ENCODE assay signal across 32 cellular contexts in genomic region chr11:68449951-68450350, GRCh38.
"Had no signal": no experiment of that assay in that cellular context is flagged by ENCODE, and none has a peak within 500 bp of the region (broad histone marks: within the 10 kb centered on the region; RNA-seq: fewer than 3 reads in every experiment).

No MANE protein-coding gene starts in this region.

- H3K4me3 Mint-ChIP-seq: activated CD4-positive, alpha-beta T cell treated with anti-CD3 and anti-CD28 coated beads for 36 hours; activated naive CD4-positive, alpha-beta T cell treated with anti-CD3 and anti-CD28 coated beads for 36 hours; activated naive CD8-positive, alpha-beta T cell treated with anti-CD3 and anti-CD28 coated beads for 36 hours; activated T-helper 1 cell treated with anti-CD3 and anti-CD28 coated beads, Interleukin-12 subunit alpha, Interleukin-12 subunit beta, Interleukin-2, Interleukin-4 antibody, amounts not matched to agents 30 ng/mL and 10 ng/mL and 1 ng/mL, durations not matched to agents 14 hours and 24 hours and 36 hours; brain; naive thymus-derived CD8-positive, alpha-beta T cell; stimulated activated memory B cell treated with anti-CD40 and anti-IgM and Interleukin-4, amounts not matched to agents 10 μg/mL and 1 μg/mL and 100 μg/mL, for 72 hours; T-cell; T-helper 2 cell treated with Interferon-gamma antibody and Interleukin-4, amounts not matched to agents 5 μg/mL and 100 μg/mL, for 36 hours had no signal

- H3K4me1 ChIP-seq: adrenal gland, ascending aorta, prostate gland had no signal

- H3K4me1 Mint-ChIP-seq: brain had no signal

- H3K9me3 Mint-ChIP-seq: activated T-helper 1 cell treated with anti-CD3 and anti-CD28 coated beads, Interleukin-12 subunit alpha, Interleukin-12 subunit beta, Interleukin-2, Interleukin-4 antibody, amounts not matched to agents 30 ng/mL and 10 ng/mL and 1 ng/mL, durations not matched to agents 14 hours and 24 hours and 36 hours; brain; naive thymus-derived CD8-positive, alpha-beta T cell; stimulated activated memory B cell treated with anti-CD40 and anti-IgM and Interleukin-4, amounts not matched to agents 10 μg/mL and 1 μg/mL and 100 μg/mL, for 72 hours; T-cell; T-helper 2 cell treated with Interferon-gamma antibody and Interleukin-4, amounts not matched to agents 5 μg/mL and 100 μg/mL, for 36 hours had no signal

- H3K4me2 ChIP-seq: hepatocyte had no signal

- H2AFZ ChIP-seq: hepatocyte had no signal

- H3K79me2 ChIP-seq: hepatocyte had no signal

- H3K27me3 Mint-ChIP-seq: activated CD4-positive, alpha-beta T cell treated with anti-CD3 and anti-CD28 coated beads for 36 hours; activated naive CD8-positive, alpha-beta T cell treated with anti-CD3 and anti-CD28 coated beads for 36 hours; brain; naive thymus-derived CD8-positive, alpha-beta T cell; stimulated activated memory B cell treated with anti-CD40 and anti-IgM and Interleukin-4, amounts not matched to agents 10 μg/mL and 1 μg/mL and 100 μg/mL, for 72 hours; T-cell had no signal

- H3K36me3 ChIP-seq: prostate gland had no signal

- ATAC-seq: activated CD4-positive, alpha-beta T cell treated with anti-CD3 and anti-CD28 coated beads for 36 hours; gastroesophageal sphincter; left cardiac atrium; left ventricle myocardium superior; naive thymus-derived CD8-positive, alpha-beta T cell; stimulated activated memory B cell treated with anti-CD40 and anti-IgM and Interleukin-4, amounts not matched to agents 10 μg/mL and 1 μg/mL and 100 μg/mL, for 72 hours; T-cell had no signal

- DNase-seq: activated CD4-positive, alpha-beta T cell treated with anti-CD3 and anti-CD28 coated beads for 36 hours; activated CD4-positive, alpha-beta T cell treated with anti-CD3 and anti-CD28 coated beads, Interleukin-2, amount 50 U/mL, for 48 hours; activated CD4-positive, CD25-positive, alpha-beta regulatory T cell; activated CD8-positive, alpha-beta memory T cell treated with anti-CD3 and anti-CD28 coated beads for 24 hours; activated effector memory CD4-positive, alpha-beta T cell treated with anti-CD3 and anti-CD28 coated beads, Interleukin-2, amount 50 U/mL, for 16 hours; activated naive CD4-positive, alpha-beta T cell treated with anti-CD3 and anti-CD28 coated beads for 36 hours; activated naive CD8-positive, alpha-beta T cell treated with anti-CD3 and anti-CD28 coated beads for 36 hours; activated T-cell treated with anti-CD3 and anti-CD28 coated beads, Interleukin-2, amount 50 U/mL, for 1 hour; adrenal gland; cortex of kidney; islet precursor cell; left cardiac atrium; left ventricle myocardium superior; midbrain; naive thymus-derived CD8-positive, alpha-beta T cell; retina; sigmoid colon; small intestine; stimulated activated CD4-positive, alpha-beta T cell treated with anti-CD3 and anti-CD28 coated beads, Interleukin-1b, Interleukin-23, amount 100 ng/mL, for 48 hours; stimulated activated CD4-positive, alpha-beta T cell treated with anti-CD3 and anti-CD28 coated beads, Interleukin-4, amount 100 ng/mL, for 4 hours; stimulated activated CD8-positive, alpha-beta memory T cell treated with anti-CD3 and anti-CD28 coated beads, Interleukin-4, amount 100 ng/mL, for 48 hours; T-cell had no signal

- H3K27ac ChIP-seq: adrenal gland, ascending aorta, cardiac muscle cell, gastroesophageal sphincter, hepatocyte, prostate gland, tibial nerve had no signal

- H3K27ac Mint-ChIP-seq: activated CD4-positive, alpha-beta T cell treated with anti-CD3 and anti-CD28 coated beads for 36 hours; activated naive CD4-positive, alpha-beta T cell treated with anti-CD3 and anti-CD28 coated beads for 36 hours; activated naive CD8-positive, alpha-beta T cell treated with anti-CD3 and anti-CD28 coated beads for 36 hours; activated T-helper 1 cell treated with anti-CD3 and anti-CD28 coated beads, Interleukin-12 subunit alpha, Interleukin-12 subunit beta, Interleukin-2, Interleukin-4 antibody, amounts not matched to agents 30 ng/mL and 10 ng/mL and 1 ng/mL, durations not matched to agents 14 hours and 24 hours and 36 hours; stimulated activated memory B cell treated with anti-CD40 and anti-IgM and Interleukin-4, amounts not matched to agents 10 μg/mL and 1 μg/mL and 100 μg/mL, for 72 hours; T-cell; T-helper 2 cell treated with Interferon-gamma antibody and Interleukin-4, amounts not matched to agents 5 μg/mL and 100 μg/mL, for 36 hours had no signal

- H3K9me3 ChIP-seq: adrenal gland, ascending aorta, gastroesophageal sphincter, prostate gland, sigmoid colon, tibial nerve had no signal

- H3K4me3 ChIP-seq: adrenal gland, ascending aorta, cardiac muscle cell, gastroesophageal sphincter, hepatocyte, prostate gland, sigmoid colon, tibial nerve had no signal

- H3K27me3 ChIP-seq: adrenal gland, ascending aorta, cardiac muscle cell, gastroesophageal sphincter, hepatocyte, sigmoid colon, tibial nerve had no signal
